11 cellular contexts compared by ENCODE assay signal in genomic region chr12:118374909-118375308, GRCh38. TPM values are rescaled to one million over a fixed set of nuclear protein-coding genes. Genes with fewer than 3 reads are reported as not detected.
A peak's percentile ranks its signal among the peaks of the same experiment; 100 is the strongest.
DNase-seq lines count a peak whose midpoint lies in the region; ATAC-seq and TF ChIP-seq lines count a peak whose summit lies in the region.
"Had no signal": no experiment of that assay in that cellular context is flagged by ENCODE, and none has a peak within 500 bp of the region (broad histone marks: within the 10 kb centered on the region; RNA-seq: fewer than 3 reads in every experiment).

No MANE protein-coding gene starts in this region.

- H3K9me2 ChIP-seq in SK-N-SH (no peaks in the 10 kb centered on the region), PC-9 (ENCODE audit: insufficient read depth) (no peaks in the 10 kb centered on the region)

- no peak for TF ChIP-seq CTCF in SK-N-SH (IDR thresholded peaks at IDR 0.05)
- TF ChIP-seq CTCF in PC-9 (conservative IDR thresholded peaks at IDR 0.05) = no peak
- no peak for TF ChIP-seq CTCF in sigmoid colon (IDR thresholded peaks at IDR 0.05)

- H3F3A ChIP-seq in SK-N-SH (replicated peaks; ENCODE audit: insufficient read depth) (peaks cover 8% of the 10 kb centered on the region), PC-9 (ENCODE audit: insufficient read depth, low read depth) (peaks cover 10% of the 10 kb centered on the region)

- WGBS in SK-N-SH (ENCODE audit: low lambda C conversion rate) = 88% methylated on average over 5 of the region's 5 CpGs
- 82 to 91% methylated on average over 5 of the region's 5 CpGs for WGBS in sigmoid colon, 2 donors

- POLR2A ChIA-PET in SK-N-SH (lab: Yijun Ruan, JAX) (no interaction called here), PC-9 (lab: Charles Lee; ENCODE audit: unreplicated experiment) (no interaction called here)

- H3K9ac ChIP-seq in SK-N-SH = no peak overlapping the region

- no TSS peak for BruUV-seq in PC-9 (replicated peaks; lab: Mats Ljungman, UMichigan)

- no peak for TF ChIP-seq POLR2A in sigmoid colon (IDR thresholded peaks at IDR 0.05)

- ATAC-seq in SK-N-SH treated with all-trans-retinoic acid at 6 μM for 48 hours (no peak), GM21367 (IDR thresholded peaks at IDR 0.05; ENCODE audit: unreplicated experiment) (no peak)
- ATAC-seq: stimulated activated memory B cell treated with anti-CD40 and anti-IgM and Interleukin-4, amounts not matched to agents 10 μg/mL and 1 μg/mL and 100 μg/mL, for 72 hours had no signal

- no peaks in the 10 kb centered on the region for H3K9me3 ChIP-seq in SK-N-SH
- no peaks in the 10 kb centered on the region for H3K9me3 ChIP-seq in PC-9 (ENCODE audit: insufficient read depth, low read depth)
- H3K9me3 ChIP-seq in sigmoid colon = no peaks in the 10 kb centered on the region

- H3K4me2 ChIP-seq in SK-N-SH (peak overlapping the region; percentile 18; the same call in 1 of the 2 replicates), PC-9 (peak overlapping the region; percentile 85; the same call in 1 of the 2 replicates)

- DNase-seq in SK-N-SH (no peak), PC-9 (no peak), fibroblast of peridontal ligament (ENCODE audit: extremely low read depth) (peak; percentile 83), sigmoid colon (no peak), DMS79 treated with DMSO at 0.1 percent for 48 hours (lab: John Stamatoyannopoulos, UW) (no peak), NCI-H748 treated with DMSO at 0.1 percent for 48 hours (lab: John Stamatoyannopoulos, UW) (no peak)
- DNase-seq: NCI-H69 had no signal

- TF ChIP-seq EP300 in SK-N-SH (IDR thresholded peaks at IDR 0.05; ENCODE audit: borderline replicate concordance in 1 of 2, low read depth in 1 of 2, low read length in 1 of 2) (no peak), sigmoid colon (IDR thresholded peaks at IDR 0.05) (no peak)

- H3K27me3 ChIP-seq in SK-N-SH (ENCODE audit: insufficient read depth) (no peaks in the 10 kb centered on the region), PC-9 (ENCODE audit: insufficient read depth, low read depth) (no peaks in the 10 kb centered on the region), sigmoid colon (no peaks in the 10 kb centered on the region)
- H3K27me3 ChIP-seq: cardiac muscle cell had no signal

- H4K20me1 ChIP-seq in SK-N-SH (ENCODE audit: insufficient read depth) (peaks cover 12% of the 10 kb centered on the region), PC-9 (ENCODE audit: insufficient read depth) (peaks cover 20% of the 10 kb centered on the region)

- intact Hi-C loops in PC-9 (cut with micrococcal nuclease; ENCODE audit: unreplicated experiment) = loop anchor here (5.0 kb wide), 1 partner anchor 138 kb away; no protein-coding TSS in a partner anchor
- intact Hi-C loops in sigmoid colon (cut with DNase I) = loop anchor here (5.0 to 10.0 kb wide), 7 partner anchors 238 to 1292 kb away; partner anchors contain the start of genes HSPB8, PEBP1, PRKAB1 and RFC5

- no peak overlapping the region for H2AFZ ChIP-seq in SK-N-SH (ENCODE audit: low read depth)
- no peak overlapping the region for H2AFZ ChIP-seq in PC-9

- peak overlapping the region in 1 of 2 experiments; percentile 15; a peak in 1 of 4 replicates for H3K27ac ChIP-seq in SK-N-SH (ENCODE audit: low read depth in 2 of 2, low read length in 1 of 2)
- no peak overlapping the region for H3K27ac ChIP-seq in PC-9
- H3K27ac ChIP-seq in sigmoid colon = peak overlapping the region; percentile 89 to 95 (median 92)

- no peak overlapping the region for H3K4me3 ChIP-seq in SK-N-SH (ENCODE audit: low read depth in 2 of 2, low read length in 1 of 2)
- no peak overlapping the region for H3K4me3 ChIP-seq in PC-9
- H3K4me3 ChIP-seq in sigmoid colon = no peak overlapping the region

- H3K79me2 ChIP-seq in SK-N-SH (ENCODE audit: insufficient read depth) (peaks cover 64% of the 10 kb centered on the region), PC-9 (ENCODE audit: low read depth) (peaks cover 68% of the 10 kb centered on the region)

- H3K4me1 ChIP-seq in SK-N-SH (ENCODE audit: control insufficient read depth in 1 of 2, insufficient read depth in 2 of 2, low read depth in 1 of 2, low read length in 1 of 2) (peaks cover 9 to 22% of the 10 kb centered on the region in 2 experiments; a peak in 3 of 4 replicates), PC-9 (replicated peaks; ENCODE audit: insufficient read depth) (peaks cover 30% of the 10 kb centered on the region), sigmoid colon (peaks cover 0 to 60% (median 48%) of the 10 kb centered on the region in 4 donors)

- CTCF ChIA-PET in SK-N-SH (lab: Yijun Ruan, JAX) = interaction anchor here (1.1 to 7.8 kb wide), 12 partner anchors 10 to 404 kb away, joined by 3 to 267 read pairs (median 16); no protein-coding TSS in a partner anchor
- CTCF ChIA-PET in PC-9 (lab: Charles Lee) = no interaction called here

- TF ChIP-seq RAD21 in SK-N-SH (IDR thresholded peaks at IDR 0.05; ENCODE audit: low read length) = no peak

- H3K36me3 ChIP-seq in SK-N-SH (replicated peaks in 1 of 2; ENCODE audit: control insufficient read depth in 1 of 2, insufficient read depth in 2 of 2, low read length in 1 of 2) (peaks cover 6 to 12% of the 10 kb centered on the region in 2 experiments), PC-9 (ENCODE audit: low read depth) (peaks cover 3% of the 10 kb centered on the region; the same call in 1 of the 2 replicates), sigmoid colon (peaks cover 0 to 12% (median 3%) of the 10 kb centered on the region in 4 donors)

TF ChIP-seq in SK-N-SH, 30 proteins besides CTCF, POLR2A, EP300 and RAD21:
- TF ChIP-seq SMC3 (IDR thresholded peaks at IDR 0.05; ENCODE audit: low read depth, low read length) = no peak

TF ChIP-seq in SK-N-SH treated with all-trans-retinoic acid at 6 μM for 48 hours, 23 proteins besides CTCF, POLR2A, EP300 and RAD21 (continues in another document):
- TF ChIP-seq TCF4 (CRISPR knock-in tag; IDR thresholded peaks at IDR 0.05; ENCODE audit: borderline replicate concordance) (no peak), POU6F1 (CRISPR knock-in tag; IDR thresholded peaks at IDR 0.05; ENCODE audit: borderline replicate concordance, low read depth) (no peak), SNAI2 (CRISPR knock-in tag; IDR thresholded peaks at IDR 0.05) (no peak), ZNF70 (CRISPR knock-in tag; IDR thresholded peaks at IDR 0.05) (no peak), ZNF565 (CRISPR knock-in tag; conservative IDR thresholded peaks at IDR 0.05; ENCODE audit: low read depth) (no peak), RARB (CRISPR knock-in tag; IDR thresholded peaks at IDR 0.05) (no peak), ARNTL (CRISPR knock-in tag; IDR thresholded peaks at IDR 0.05; ENCODE audit: borderline replicate concordance, low read depth) (no peak), GLIS3 (CRISPR knock-in tag; IDR thresholded peaks at IDR 0.05) (no peak), CSRNP3 (CRISPR knock-in tag; IDR thresholded peaks at IDR 0.05) (no peak)

RNA-seq across cellular contexts. Expression of gene SUDS3, which starts 1.4 kb away (rescaled TPM):
- polyA plus RNA-seq in SK-N-SH (2012; rRNA removed) (15.0 and 21.8 TPM in 2 replicates), sigmoid colon (10 to 100 TPM; 15.6 to 22.9 (median 21.0) TPM)
- 17.4 and 17.5 TPM in 2 replicates for polyA plus RNA-seq in SK-N-SH (2012; cell fraction: cytosol; rRNA removed)
- polyA plus RNA-seq in SK-N-SH (2012; cell fraction: nucleus; rRNA removed) = 46.3 and 50.3 TPM in 2 replicates
- total RNA-seq in PC-9 (2021) (50.7 and 64.8 TPM in 2 replicates), sigmoid colon (10 to 100 TPM; 54.2 to 80.3 (median 69.0) TPM)

RNA-seq across cellular contexts. Expression of gene TAOK3, which starts 2.2 kb away (rescaled TPM):
- polyA plus RNA-seq in SK-N-SH (2012; rRNA removed) (18.1 and 20.6 TPM in 2 replicates), sigmoid colon (10 to 100 TPM; 23.4 to 31.0 (median 29.4) TPM)
- 23.6 and 26.1 TPM in 2 replicates for polyA plus RNA-seq in SK-N-SH (2012; cell fraction: cytosol; rRNA removed)
- polyA plus RNA-seq in SK-N-SH (2012; cell fraction: nucleus; rRNA removed) = 24.4 and 31.0 TPM in 2 replicates
- total RNA-seq in PC-9 (2021) (55.8 and 60.5 TPM in 2 replicates), sigmoid colon (10 to 100 TPM; 18.9 to 66.2 (median 31.6) TPM)
